Comparison of ENCODE assay signal across 16 cellular contexts in genomic region chr3:192747746-192748145, GRCh38. TPM values are rescaled to one million over a fixed set of nuclear protein-coding genes. Genes with fewer than 3 reads are reported as not detected.
DNase-seq lines count a peak whose midpoint lies in the region; FAIRE-seq and TF ChIP-seq lines count a peak whose summit lies in the region.
"Had no signal": no experiment of that assay in that cellular context is flagged by ENCODE, and none has a peak within 500 bp of the region (broad histone marks: within the 10 kb centered on the region; RNA-seq: fewer than 3 reads in every experiment).

No MANE protein-coding gene starts in this region.

- no peaks in the 10 kb centered on the region for H3K27me3 ChIP-seq in H9 (ENCODE audit: insufficient read depth, low read length)
- no peaks in the 10 kb centered on the region for H3K27me3 ChIP-seq in osteoblast (ENCODE audit: insufficient read depth, low read length)

- no peak overlapping the region for H2BK20ac ChIP-seq in H9 (ENCODE audit: low read depth, low read length, poor library complexity, severe bottlenecking)

- no peaks in the 10 kb centered on the region for H3K23me2 ChIP-seq in H9 (ENCODE audit: insufficient read length, low read depth, low read length, poor library complexity, severe bottlenecking)

- peak overlapping the region; percentile 59 for H3T11ph ChIP-seq in H9 (ENCODE audit: low read length)

- H3K4me3 ChIP-seq in osteoblast (ENCODE audit: insufficient read depth, low read length) = no peak overlapping the region

- no peak overlapping the region for H3K9ac ChIP-seq in H9 (ENCODE audit: extremely low read depth, insufficient read length, low read length)

- H3K4me1 ChIP-seq in H9 (ENCODE audit: insufficient read depth, low read length) = peaks cover 3% of the 10 kb centered on the region; the same call in 1 of the 2 replicates
- no peaks in the 10 kb centered on the region for H3K4me1 ChIP-seq in osteoblast (ENCODE audit: insufficient read depth, low read length)

- H2AK5ac ChIP-seq in H9 (ENCODE audit: insufficient read length, low read length) = no peak overlapping the region

- no peaks in the 10 kb centered on the region for H3K9me3 ChIP-seq in H9 (ENCODE audit: control insufficient read depth, low read depth, low read length)
- no peaks in the 10 kb centered on the region for H3K9me3 ChIP-seq in osteoblast (ENCODE audit: low read depth, low read length)

- no peak overlapping the region for H3K4ac ChIP-seq in H9 (ENCODE audit: low read depth, low read length)

- no peak overlapping the region for H3K23ac ChIP-seq in H9 (ENCODE audit: insufficient read length, low read depth, low read length)

- H4K5ac ChIP-seq in H9 (ENCODE audit: insufficient read length, low read depth, low read length) = no peak overlapping the region

- H3K4me2 ChIP-seq in H9 (ENCODE audit: insufficient read depth, insufficient read length, low read length) (no peak overlapping the region), osteoblast (ENCODE audit: insufficient read depth, low read length) (no peak overlapping the region)

- peaks cover 51 to 53% of the 10 kb centered on the region in 2 experiments for H3K4me1 Mint-ChIP-seq in H9
- H3K4me1 Mint-ChIP-seq: B cell had no signal

- H2BK12ac ChIP-seq in H9 (ENCODE audit: insufficient read length, low read depth, low read length) = no peak overlapping the region

- H2BK5ac ChIP-seq in H9 (ENCODE audit: insufficient read length, low read length) = no peak overlapping the region

- H3K27me3 Mint-ChIP-seq in H9 (ENCODE audit: low read depth) = no peaks in the 10 kb centered on the region
- H3K27me3 Mint-ChIP-seq: B cell had no signal

- no peak overlapping the region for H4K91ac ChIP-seq in H9 (ENCODE audit: insufficient read length, low read depth, low read length)

- no peak overlapping the region for H3K56ac ChIP-seq in H9 (ENCODE audit: insufficient read length, low read depth, low read length)

- intact Hi-C loops in posterior vena cava (cut with DNase I) = no loop called here

- no peaks in the 10 kb centered on the region for H3K79me1 ChIP-seq in H9 (ENCODE audit: insufficient read depth, low read depth, low read length, poor library complexity, severe bottlenecking)

- DNase-seq in H9 (no peak), frontal cortex (ENCODE audit: low spot score in 2 of 2) (peak in 1 of 2 donors; percentile 31), inferior parietal cortex (ENCODE audit: extremely low spot score) (peak; percentile 49), putamen (ENCODE audit: low spot score) (peak; percentile 63), NCI-H2029 treated with DMSO at 0.1 percent for 48 hours (lab: John Stamatoyannopoulos, UW) (no peak), osteoblast (ENCODE audit: insufficient read length, low spot score, missing footprints) (no peak), posterior vena cava (ENCODE audit: low spot score) (no peak)
- no peak for DNase-seq in stimulated activated CD4-positive, alpha-beta T cell treated with anti-CD3 and anti-CD28 coated beads, Interleukin-4, amount 100 ng/mL, for 24 hours
- DNase-seq: ACHN; Calu3; CD4-positive, alpha-beta T cell; DMS 273 treated with DMSO at 0.1 percent for 48 hours had no signal

- H2BK120ac ChIP-seq in H9 (ENCODE audit: low read depth, low read length, poor library complexity, severe bottlenecking) = no peak overlapping the region

- no peaks in the 10 kb centered on the region for H4K20me1 ChIP-seq in H9 (ENCODE audit: control insufficient read depth, insufficient read depth, insufficient read length)
- no peaks in the 10 kb centered on the region for H4K20me1 ChIP-seq in osteoblast (ENCODE audit: insufficient read depth, low read length)

- peak; percentile 89 for FAIRE-seq in frontal cortex (lab: Jason Lieb, UNC)
- FAIRE-seq: GM12892 had no signal

- no peak overlapping the region for H4K8ac ChIP-seq in H9 (replicated peaks; ENCODE audit: insufficient read length, low read depth, low read length)

- H3K9me3 Mint-ChIP-seq in H9 = peaks cover 2 to 7% of the 10 kb centered on the region in 2 experiments; a peak in 4 of 5 replicates
- H3K9me3 Mint-ChIP-seq: CD4-positive, alpha-beta T cell had no signal

- WGBS in H9 (ENCODE audit: extremely low coverage, insufficient read length, low lambda C conversion rate) = no CpG with 5 or more reads among the region's 3 CpGs

- H3K18ac ChIP-seq in H9 (ENCODE audit: insufficient read length, low read depth, low read length) = no peak overlapping the region

- TF ChIP-seq CTCF in H9 (conservative IDR thresholded peaks at IDR 0.05) (no peak), osteoblast (IDR thresholded peaks at IDR 0.05; ENCODE audit: extremely low read depth, low read depth, low read length) (no peak)

- H3K79me2 ChIP-seq in H9 (ENCODE audit: insufficient read depth, low read length) (no peaks in the 10 kb centered on the region), osteoblast (ENCODE audit: insufficient read depth, low read length) (no peaks in the 10 kb centered on the region)

- no peaks in the 10 kb centered on the region for H3K36me3 ChIP-seq in osteoblast (ENCODE audit: insufficient read depth, low read length)

- no peak overlapping the region for H3K27ac ChIP-seq in H9 (ENCODE audit: insufficient read length, low read depth, low read length)
- no peak overlapping the region for H3K27ac ChIP-seq in osteoblast (ENCODE audit: low read depth, low read length)
- H3K27ac ChIP-seq: HL-60 had no signal

- H2AFZ ChIP-seq in H9 (ENCODE audit: low read length) (no peak overlapping the region), osteoblast (ENCODE audit: low read length) (no peak overlapping the region)

- no peak overlapping the region for H3K14ac ChIP-seq in H9 (ENCODE audit: insufficient read depth, low read length)

- H3K36me3 Mint-ChIP-seq in H9 (ENCODE audit: insufficient read depth in 1 of 3, low read depth in 3 of 3) = peaks cover 0 to 6% (median 5%) of the 10 kb centered on the region in 3 experiments; a peak in 6 of 7 replicates

- H3K4me3 Mint-ChIP-seq in H9 = no peak overlapping the region
- H3K4me3 Mint-ChIP-seq: B cell; CD4-positive, alpha-beta T cell had no signal

- no peak overlapping the region for H2BK15ac ChIP-seq in H9 (ENCODE audit: low read depth, low read length)

- H3K27ac Mint-ChIP-seq in H9 = peak overlapping the region in 1 of 3 experiments; percentile 95; a peak in 1 of 7 replicates
- H3K27ac Mint-ChIP-seq: B cell; CD4-positive, alpha-beta T cell had no signal

RNA-seq across cellular contexts. Expression of gene FGF12, which starts 20.4 kb away (rescaled TPM):
- total RNA-seq in H9 (2021) (5.1 and 5.6 TPM in 2 replicates), frontal cortex (136 TPM), osteoblast (not detected in 2 replicates), posterior vena cava (1 to 10 TPM; 1.4 to 1.7 TPM)
- total RNA-seq: B cell; CD4-positive, alpha-beta T cell; G401 had no signal

Comparison
In these comparisons a context has a peak if more than half of its experiments do, and no peak if none do; other contexts are left out.
1. DNase-seq: peak in inferior parietal cortex (single experiment) and putamen (single experiment); none in H9 (single experiment), stimulated activated CD4-positive, alpha-beta T cell treated with anti-CD3 and anti-CD28 coated beads, Interleukin-4, amount 100 ng/mL, for 24 hours (single experiment), NCI-H2029 treated with DMSO at 0.1 percent for 48 hours (single experiment), osteoblast (single experiment) and posterior vena cava (single experiment).
2. RNA of gene FGF12, which starts 20.4 kb away (total RNA-seq): 136 TPM in frontal cortex (single experiment); 5.1 to 5.6 TPM in H9, 1.4 to 1.7 TPM in posterior vena cava and not detected in osteoblast; every median in the first group is over 10 times any median in the second.